Comparison of ENCODE assay signal across 8 cellular contexts in genomic region chr6:110357696-110358535, GRCh38. TPM values are rescaled to one million over a fixed set of nuclear protein-coding genes. Genes with fewer than 3 reads are reported as not detected.
A peak's percentile ranks its signal among the peaks of the same experiment; 100 is the strongest.
DNase-seq lines count a peak whose midpoint lies in the region; ATAC-seq, FAIRE-seq and TF ChIP-seq lines count a peak whose summit lies in the region.

Gene METTL24, minus strand, starts transcription at chr6:110358349. Its CDS starts 77 bp downstream, at chr6:110358272.

- H2AFZ ChIP-seq in parathyroid adenoma, result peak within 1 kb of the TSS; percentile 99

- no peaks in the 10 kb centered on the region for H3K36me3 ChIP-seq in parathyroid adenoma (ENCODE audit: control insufficient read depth, insufficient read depth, low read length)

- H3K4me1 Mint-ChIP-seq in activated CD4-positive, alpha-beta memory T cell treated with anti-CD3 and anti-CD28 coated beads, Interleukin-2, amount 10 ng/mL, durations not matched to agents 7 days and 5 days, result peaks cover 2% of the 10 kb centered on the region

- H3K79me2 ChIP-seq in parathyroid adenoma, result no peaks in the 10 kb centered on the region

- no peaks in the 10 kb centered on the region for H3K9me3 Mint-ChIP-seq in activated CD4-positive, alpha-beta memory T cell treated with anti-CD3 and anti-CD28 coated beads, Interleukin-2, amount 10 ng/mL, durations not matched to agents 7 days and 5 days

- no peaks in the 10 kb centered on the region for H3K4me1 ChIP-seq in parathyroid adenoma

- no peak for ATAC-seq in HG02610 (IDR thresholded peaks at IDR 0.05; ENCODE audit: unreplicated experiment)
- ATAC-seq in GM18868 (IDR thresholded peaks at IDR 0.05; ENCODE audit: unreplicated experiment), result no peak

- CTCF ChIA-PET in activated CD4-positive, alpha-beta memory T cell treated with anti-CD3 and anti-CD28 coated beads, Interleukin-2, amount 10 ng/mL, durations not matched to agents 7 days and 5 days (lab: Charles Lee), result no interaction called here

- peak; percentile 5 for DNase-seq in activated T-cell treated with anti-CD3 and anti-CD28 coated beads for 48 hours (ENCODE audit: low read depth)
- no peak for DNase-seq in activated T-cell treated with anti-CD3 and anti-CD28 coated beads for 4 hours
- no peak for DNase-seq in activated CD4-positive, alpha-beta memory T cell treated with anti-CD3 and anti-CD28 coated beads, Interleukin-2, amount 10 ng/mL, durations not matched to agents 7 days and 5 days
- DNase-seq in frontal cortex (ENCODE audit: low spot score in 2 of 2), result peak; percentile 25 to 39
- DNase-seq in NCI-H1105 (lab: John Stamatoyannopoulos, UW), result no peak

- peak within 1 kb of the TSS; percentile 48 for H3K4me3 Mint-ChIP-seq in activated CD4-positive, alpha-beta memory T cell treated with anti-CD3 and anti-CD28 coated beads, Interleukin-2, amount 10 ng/mL, durations not matched to agents 7 days and 5 days

- peak within 1 kb of the TSS; percentile 40 for H3K4me3 ChIP-seq in parathyroid adenoma (ENCODE audit: low read depth, low read length)

- peaks cover 63% of the 10 kb centered on the region for H3K27me3 Mint-ChIP-seq in activated CD4-positive, alpha-beta memory T cell treated with anti-CD3 and anti-CD28 coated beads, Interleukin-2, amount 10 ng/mL, durations not matched to agents 7 days and 5 days

- POLR2A ChIA-PET in activated CD4-positive, alpha-beta memory T cell treated with anti-CD3 and anti-CD28 coated beads, Interleukin-2, amount 10 ng/mL, durations not matched to agents 7 days and 5 days (lab: Charles Lee), result no interaction called here

- no peak for FAIRE-seq in frontal cortex (lab: Jason Lieb, UNC)

- no peak within 1 kb of the TSS for H3K27ac Mint-ChIP-seq in activated CD4-positive, alpha-beta memory T cell treated with anti-CD3 and anti-CD28 coated beads, Interleukin-2, amount 10 ng/mL, durations not matched to agents 7 days and 5 days

- no peak within 1 kb of the TSS for H3K27ac ChIP-seq in parathyroid adenoma

- no peaks in the 10 kb centered on the region for H3K27me3 ChIP-seq in parathyroid adenoma (ENCODE audit: control insufficient read depth, insufficient read depth, low read length)

- peak within 1 kb of the TSS; percentile 71 for H3K4me2 ChIP-seq in parathyroid adenoma (ENCODE audit: low read length)

- TF ChIP-seq CTCF in parathyroid adenoma (IDR thresholded peaks at IDR 0.05), result no peak

- H3K9ac ChIP-seq in parathyroid adenoma, result no peak within 1 kb of the TSS

- H3K36me3 Mint-ChIP-seq in activated CD4-positive, alpha-beta memory T cell treated with anti-CD3 and anti-CD28 coated beads, Interleukin-2, amount 10 ng/mL, durations not matched to agents 7 days and 5 days (ENCODE audit: low read depth), result no peaks in the 10 kb centered on the region

- H3K9me3 ChIP-seq in parathyroid adenoma (ENCODE audit: control insufficient read depth, low read length), result no peaks in the 10 kb centered on the region

RNA-seq across cellular contexts. Expression of gene METTL24, which starts in this region (rescaled TPM):
- total RNA-seq in activated CD4-positive, alpha-beta memory T cell treated with anti-CD3 and anti-CD28 coated beads, Interleukin-2, amount 10 ng/mL, durations not matched to agents 7 days and 5 days, result not detected
- total RNA-seq in frontal cortex, result 2.0 TPM

Comparison
In these comparisons a context has a peak if more than half of its experiments do, and no peak if none do; other contexts are left out.
1. DNase-seq: peak in activated T-cell treated with anti-CD3 and anti-CD28 coated beads for 48 hours (single experiment) and frontal cortex (2 of 2); none in activated T-cell treated with anti-CD3 and anti-CD28 coated beads for 4 hours (single experiment), activated CD4-positive, alpha-beta memory T cell treated with anti-CD3 and anti-CD28 coated beads, Interleukin-2, amount 10 ng/mL, durations not matched to agents 7 days and 5 days (single experiment) and NCI-H1105 (single experiment).